Comparison of ENCODE assay signal across 8 cellular contexts in the genomic region with DNA sequence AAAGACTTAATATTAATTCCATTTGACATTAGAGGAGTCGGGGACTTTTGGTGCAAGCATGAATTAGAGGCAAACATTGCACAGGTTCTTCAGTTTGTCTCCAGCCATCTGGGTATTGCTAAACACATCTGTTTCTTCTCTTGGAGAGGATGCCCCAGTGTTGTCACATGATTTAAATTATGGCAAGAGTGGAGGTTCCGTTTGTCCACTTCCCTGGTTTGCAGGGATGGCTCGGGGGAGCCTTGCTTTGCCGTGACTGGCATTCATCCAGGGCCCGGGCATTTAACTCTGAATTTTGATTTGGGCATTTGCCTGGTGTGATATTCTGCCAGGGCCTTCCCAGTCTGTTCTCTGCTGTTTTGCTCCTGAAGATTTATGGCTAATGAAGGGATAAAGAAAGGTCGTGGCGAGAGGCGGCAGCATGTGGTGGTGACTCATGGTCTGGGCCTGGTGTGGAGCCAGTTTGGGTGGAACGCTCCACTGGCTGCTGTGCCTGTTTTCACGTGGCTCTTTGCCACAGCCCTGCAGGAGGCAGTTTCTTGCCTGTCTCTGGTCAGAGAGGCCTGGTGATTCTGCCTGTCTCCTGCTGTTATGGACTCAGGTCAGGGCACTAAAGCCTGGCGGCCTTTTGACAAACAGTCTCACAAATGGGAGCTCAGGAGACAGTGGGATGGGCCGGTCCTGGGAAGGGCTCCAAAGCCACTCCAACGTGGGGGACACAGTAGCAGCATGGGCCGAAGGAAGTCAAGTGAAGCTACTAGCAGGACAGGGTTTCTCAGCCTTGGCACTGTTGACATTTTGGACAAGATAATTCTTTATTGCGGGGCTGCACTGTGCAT.
DNase-seq lines count a peak whose midpoint lies in the region; ATAC-seq and TF ChIP-seq lines count a peak whose summit lies in the region.

No MANE protein-coding gene starts in this region.

- H3K4me3 ChIP-seq in NB4 (ENCODE audit: low read depth, low read length): no peak overlapping the region
- H3K4me3 ChIP-seq in body of pancreas: no peak overlapping the region
- no peak overlapping the region for H3K4me3 ChIP-seq in smooth muscle cell

- no peaks in the 10 kb centered on the region for H4K20me1 ChIP-seq in smooth muscle cell (ENCODE audit: low read depth)

- H3K9ac ChIP-seq in smooth muscle cell (ENCODE audit: low read depth): peak overlapping the region; percentile 89

- H3K27me3 ChIP-seq in body of pancreas (no peaks in the 10 kb centered on the region), smooth muscle cell (ENCODE audit: low read depth) (no peaks in the 10 kb centered on the region)

- peak overlapping the region; percentile 58 for H3K4me2 ChIP-seq in smooth muscle cell

- H3K4me1 ChIP-seq in body of pancreas (peaks cover 33% of the 10 kb centered on the region), smooth muscle cell (ENCODE audit: low read depth) (peaks cover 18% of the 10 kb centered on the region)

- H3K27ac Mint-ChIP-seq in activated naive CD4-positive, alpha-beta T cell treated with anti-CD3 and anti-CD28 coated beads, Interleukin-2, amount 50 U/mL, for 72 hours: no peak overlapping the region

- ATAC-seq in body of pancreas (peak; percentile 97), HG03097 (IDR thresholded peaks at IDR 0.05; ENCODE audit: low FRiP score, unreplicated experiment) (no peak)
- no peak for ATAC-seq in activated naive CD4-positive, alpha-beta T cell treated with anti-CD3 and anti-CD28 coated beads, Interleukin-2, amount 50 U/mL, for 72 hours

- DNase-seq in COR-L47 (lab: John Stamatoyannopoulos, UW): peak; percentile 89
- DNase-seq in NB4 (ENCODE audit: low read depth): peak; percentile 14
- DNase-seq in body of pancreas: peak; percentile 92 to 97 (median 95)
- DNase-seq in iris pigment epithelial cell (ENCODE audit: low read depth): peak; percentile 98
- DNase-seq in smooth muscle cell (lab: John Stamatoyannopoulos, UW; ENCODE audit: unreplicated experiment): peak; percentile 31
- DNase-seq in GM10266 (ENCODE audit: extremely low spot score): no peak
- no peak for DNase-seq in activated naive CD4-positive, alpha-beta T cell treated with anti-CD3 and anti-CD28 coated beads, Interleukin-2, amount 50 U/mL, for 72 hours (ENCODE audit: low spot score in 2 of 2)

- TF ChIP-seq POLR2A in NB4 (IDR thresholded peaks at IDR 0.05; ENCODE audit: extremely low read depth, insufficient read length) (no peak), body of pancreas (IDR thresholded peaks at IDR 0.05) (peak in 2 of 3 donors; percentile 31 to 51)

- H3K27ac ChIP-seq in body of pancreas (peak overlapping the region; percentile 79 to 88 (median 84)), smooth muscle cell (ENCODE audit: low read depth) (peak overlapping the region; percentile 97)

- no peaks in the 10 kb centered on the region for H3K36me3 ChIP-seq in body of pancreas (replicated peaks in 1 of 2; ENCODE audit: insufficient read depth in 1 of 2, low read depth in 2 of 2)
- no peaks in the 10 kb centered on the region for H3K36me3 ChIP-seq in smooth muscle cell (ENCODE audit: low read depth)

- H3K36me3 Mint-ChIP-seq in activated naive CD4-positive, alpha-beta T cell treated with anti-CD3 and anti-CD28 coated beads, Interleukin-2, amount 50 U/mL, for 72 hours: no peaks in the 10 kb centered on the region

- WGBS in body of pancreas, 2 donors: 25 to 29% methylated on average over 12 to 15 of the region's 15 CpGs
- 25% methylated on average over 15 of the region's 15 CpGs for WGBS in smooth muscle cell (ENCODE audit: low lambda C conversion rate)

- intact Hi-C loops in body of pancreas (cut with DNase I): no loop called here

- no peaks in the 10 kb centered on the region for H3K9me3 Mint-ChIP-seq in activated naive CD4-positive, alpha-beta T cell treated with anti-CD3 and anti-CD28 coated beads, Interleukin-2, amount 50 U/mL, for 72 hours

- no peak for TF ChIP-seq CTCF in NB4 (IDR thresholded peaks at IDR 0.05; ENCODE audit: low read depth, low read length)
- peak in 1 of 7 experiments; percentile 22 for TF ChIP-seq CTCF in body of pancreas (IDR thresholded peaks at IDR 0.05)
- no peak for TF ChIP-seq CTCF in smooth muscle cell (IDR thresholded peaks at IDR 0.05; ENCODE audit: borderline replicate concordance, insufficient read depth, poor library complexity, severe bottlenecking)
- TF ChIP-seq CTCF in GM10266 (IDR thresholded peaks at IDR 0.05; ENCODE audit: control insufficient read depth, insufficient read depth, low read depth, missing control alignments): no peak

- no peaks in the 10 kb centered on the region for H3K79me2 ChIP-seq in smooth muscle cell (ENCODE audit: low read depth)

- H2AFZ ChIP-seq in smooth muscle cell (ENCODE audit: low read depth): no peak overlapping the region

- no peaks in the 10 kb centered on the region for H3K9me3 ChIP-seq in body of pancreas
- H3K9me3 ChIP-seq in smooth muscle cell (replicated peaks; ENCODE audit: low read depth): no peaks in the 10 kb centered on the region

- peaks cover 24% of the 10 kb centered on the region for H3F3A ChIP-seq in smooth muscle cell (ENCODE audit: low read depth)

Comparison
In these comparisons a context has a peak if more than half of its experiments do, and no peak if none do; other contexts are left out.
1. DNase-seq: peak in COR-L47 (single experiment), NB4 (single experiment), body of pancreas (4 of 4), iris pigment epithelial cell (single experiment) and smooth muscle cell (single experiment); none in GM10266 (single experiment) and activated naive CD4-positive, alpha-beta T cell treated with anti-CD3 and anti-CD28 coated beads, Interleukin-2, amount 50 U/mL, for 72 hours (0 of 2).